ENCODE assay signal across 25 cellular contexts in genomic region chr2:234272069-234272850, GRCh38.
A peak's percentile ranks its signal among the peaks of the same experiment; 100 is the strongest.
DNase-seq lines count a peak whose midpoint lies in the region; ATAC-seq, FAIRE-seq and TF ChIP-seq lines count a peak whose summit lies in the region.
"Had no signal": no experiment of that assay in that cellular context is flagged by ENCODE, and none has a peak within 500 bp of the region (broad histone marks: within the 10 kb centered on the region; RNA-seq: fewer than 3 reads in every experiment).

No MANE protein-coding gene starts in this region.

- no peaks in the 10 kb centered on the region for H3K27me3 ChIP-seq in neural cell (ENCODE audit: insufficient read depth, low read depth, low read length)
- H3K27me3 ChIP-seq: spleen had no signal

- H3K4me1 Mint-ChIP-seq in activated T-cell treated with anti-CD3 and anti-CD28 coated beads, Interleukin-2, amount 50 U/mL, for 24 hours (ENCODE audit: low read depth), result peaks cover 60% of the 10 kb centered on the region
- peaks cover 39 to 60% (median 41%) of the 10 kb centered on the region in 3 donors for H3K4me1 Mint-ChIP-seq in T-cell
- peaks cover 47% of the 10 kb centered on the region for H3K4me1 Mint-ChIP-seq in activated naive CD8-positive, alpha-beta T cell (ENCODE audit: low read depth)
- peaks cover 4 to 12% of the 10 kb centered on the region in 2 donors for H3K4me1 Mint-ChIP-seq in stimulated activated naive B cell treated with anti-CD40 and anti-IgM and Interleukin-4, amounts not matched to agents 10 μg/mL and 1 μg/mL and 100 μg/mL, for 72 hours
- H3K4me1 Mint-ChIP-seq: B cell had no signal

- no peak for TF ChIP-seq RAD21 in neural cell (conservative IDR thresholded peaks at IDR 0.05)

- peak overlapping the region; percentile 28 for H3K4me3 Mint-ChIP-seq in activated T-cell treated with anti-CD3 and anti-CD28 coated beads, Interleukin-2, amount 50 U/mL, for 24 hours
- no peak overlapping the region for H3K4me3 Mint-ChIP-seq in T-cell
- H3K4me3 Mint-ChIP-seq in activated naive CD8-positive, alpha-beta T cell, result peak overlapping the region; percentile 6
- no peak overlapping the region for H3K4me3 Mint-ChIP-seq in stimulated activated naive B cell treated with anti-CD40 and anti-IgM and Interleukin-4, amounts not matched to agents 10 μg/mL and 1 μg/mL and 100 μg/mL, for 72 hours
- H3K4me3 Mint-ChIP-seq: B cell; stimulated activated memory B cell treated with anti-CD40 and anti-IgM and Interleukin-4, amounts not matched to agents 10 μg/mL and 1 μg/mL and 100 μg/mL, for 72 hours had no signal

- no peaks in the 10 kb centered on the region for H3K9me3 Mint-ChIP-seq in activated T-cell treated with anti-CD3 and anti-CD28 coated beads, Interleukin-2, amount 50 U/mL, for 24 hours
- H3K9me3 Mint-ChIP-seq in T-cell, result no peaks in the 10 kb centered on the region
- no peaks in the 10 kb centered on the region for H3K9me3 Mint-ChIP-seq in activated naive CD8-positive, alpha-beta T cell (ENCODE audit: low read depth)
- H3K9me3 Mint-ChIP-seq in stimulated activated naive B cell treated with anti-CD40 and anti-IgM and Interleukin-4, amounts not matched to agents 10 μg/mL and 1 μg/mL and 100 μg/mL, for 72 hours, result no peaks in the 10 kb centered on the region
- H3K9me3 Mint-ChIP-seq: stimulated activated memory B cell treated with anti-CD40 and anti-IgM and Interleukin-4, amounts not matched to agents 10 μg/mL and 1 μg/mL and 100 μg/mL, for 72 hours had no signal

- H3K27me3 Mint-ChIP-seq in activated T-cell treated with anti-CD3 and anti-CD28 coated beads, Interleukin-2, amount 50 U/mL, for 24 hours, result no peaks in the 10 kb centered on the region
- H3K27me3 Mint-ChIP-seq in T-cell, result no peaks in the 10 kb centered on the region
- H3K27me3 Mint-ChIP-seq in activated naive CD8-positive, alpha-beta T cell, result no peaks in the 10 kb centered on the region
- peaks cover 22 to 26% of the 10 kb centered on the region in 2 donors for H3K27me3 Mint-ChIP-seq in stimulated activated naive B cell treated with anti-CD40 and anti-IgM and Interleukin-4, amounts not matched to agents 10 μg/mL and 1 μg/mL and 100 μg/mL, for 72 hours

- no peak overlapping the region for H2AFZ ChIP-seq in neural cell (ENCODE audit: low read depth, low read length)

- POLR2A ChIA-PET in T-cell (lab: Charles Lee), result interaction anchor here in 1 of 2 donors (0.7 kb wide), 1 partner anchor 180 kb away, joined by 3 read pairs; no protein-coding TSS in a partner anchor

- H3K4me3 ChIP-seq in neural cell (ENCODE audit: low read length), result no peak overlapping the region
- H3K4me3 ChIP-seq: coronary artery, GM12878, spleen, thoracic aorta had no signal

- TF ChIP-seq EP300 in neural cell (conservative IDR thresholded peaks at IDR 0.05; ENCODE audit: poor library complexity, severe bottlenecking), result no peak

- H3K36me3 ChIP-seq in neural cell (ENCODE audit: insufficient read depth, low read length), result no peaks in the 10 kb centered on the region
- H3K36me3 ChIP-seq: spleen, thoracic aorta had no signal

- no peak for FAIRE-seq in HTR-8/SVneo (lab: Jason Lieb, UNC)
- FAIRE-seq: GM12878, H54 had no signal

- no peak for DNase-seq in activated T-cell treated with anti-CD3 and anti-CD28 coated beads, Interleukin-2, amount 50 U/mL, for 24 hours
- DNase-seq in activated T-cell treated with anti-CD3 and anti-CD28 coated beads for 4 hours (no peak), T-cell (no peak), HTR-8/SVneo (ENCODE audit: insufficient read length, low spot score) (no peak), nucleus accumbens (lab: John Stamatoyannopoulos, UW) (no peak)
- no peak for DNase-seq in stimulated activated naive B cell treated with anti-CD40 and anti-IgM and Interleukin-4, amounts not matched to agents 10 μg/mL and 1 μg/mL and 100 μg/mL, for 72 hours
- DNase-seq: amygdala; Calu3; foreskin melanocyte; Karpas-422; left colon; mesendoderm; NCI-H526; retina; spleen; stimulated activated CD4-positive, alpha-beta T cell treated with anti-CD3 and anti-CD28 coated beads, Interleukin-2, amount 100 ng/mL, for 48 hours had no signal

- no peaks in the 10 kb centered on the region for H3K36me3 Mint-ChIP-seq in activated T-cell treated with anti-CD3 and anti-CD28 coated beads, Interleukin-2, amount 50 U/mL, for 24 hours (ENCODE audit: low read depth)
- no peaks in the 10 kb centered on the region for H3K36me3 Mint-ChIP-seq in T-cell
- peaks cover 4% of the 10 kb centered on the region for H3K36me3 Mint-ChIP-seq in activated naive CD8-positive, alpha-beta T cell
- H3K36me3 Mint-ChIP-seq in stimulated activated naive B cell treated with anti-CD40 and anti-IgM and Interleukin-4, amounts not matched to agents 10 μg/mL and 1 μg/mL and 100 μg/mL, for 72 hours, result peaks cover 0 to 2% of the 10 kb centered on the region in 2 donors
- H3K36me3 Mint-ChIP-seq: stimulated activated memory B cell treated with anti-CD40 and anti-IgM and Interleukin-4, amounts not matched to agents 10 μg/mL and 1 μg/mL and 100 μg/mL, for 72 hours had no signal

- H3K27ac ChIP-seq in neural cell (ENCODE audit: low read length), result peak overlapping the region; percentile 49
- H3K27ac ChIP-seq: coronary artery, thoracic aorta had no signal

- ATAC-seq in T-cell (replicated peaks in 1 of 4), result no peak
- ATAC-seq in stimulated activated naive B cell treated with anti-CD40 and anti-IgM and Interleukin-4, amounts not matched to agents 10 μg/mL and 1 μg/mL and 100 μg/mL, for 72 hours (replicated peaks), result no peak
- ATAC-seq: esophagus mucosa; GM12878; left colon; stimulated activated memory B cell treated with anti-CD40 and anti-IgM and Interleukin-4, amounts not matched to agents 10 μg/mL and 1 μg/mL and 100 μg/mL, for 72 hours had no signal

- H3K9me3 ChIP-seq in neural cell (ENCODE audit: low read length), result no peaks in the 10 kb centered on the region
- H3K9me3 ChIP-seq: spleen, thoracic aorta had no signal

- no peak for TF ChIP-seq CTCF in neural cell (IDR thresholded peaks at IDR 0.05; ENCODE audit: poor library complexity, severe bottlenecking)

- no peaks in the 10 kb centered on the region for H4K20me1 ChIP-seq in neural cell (ENCODE audit: insufficient read depth)

- peak overlapping the region; percentile 45 for H3K27ac Mint-ChIP-seq in activated T-cell treated with anti-CD3 and anti-CD28 coated beads, Interleukin-2, amount 50 U/mL, for 24 hours
- peak overlapping the region; percentile 11 to 51 for H3K27ac Mint-ChIP-seq in T-cell
- H3K27ac Mint-ChIP-seq in activated naive CD8-positive, alpha-beta T cell, result peak overlapping the region; percentile 69
- H3K27ac Mint-ChIP-seq in stimulated activated naive B cell treated with anti-CD40 and anti-IgM and Interleukin-4, amounts not matched to agents 10 μg/mL and 1 μg/mL and 100 μg/mL, for 72 hours, result no peak overlapping the region
- H3K27ac Mint-ChIP-seq: B cell; stimulated activated memory B cell treated with anti-CD40 and anti-IgM and Interleukin-4, amounts not matched to agents 10 μg/mL and 1 μg/mL and 100 μg/mL, for 72 hours had no signal

- H3F3A ChIP-seq in neural cell (ENCODE audit: insufficient read depth, low read length, poor library complexity, severe bottlenecking), result no peaks in the 10 kb centered on the region

- no peaks in the 10 kb centered on the region for H3K79me2 ChIP-seq in neural cell (replicated peaks; ENCODE audit: insufficient read depth, low read length)

- CTCF ChIA-PET in T-cell (lab: Charles Lee), result no interaction called here

- H3K4me2 ChIP-seq in neural cell (ENCODE audit: low read length), result no peak overlapping the region

- H3K9me2 ChIP-seq in neural cell (ENCODE audit: insufficient read depth, low read length), result no peaks in the 10 kb centered on the region

- H3K9ac ChIP-seq in neural cell (ENCODE audit: low read length), result no peak overlapping the region

TF ChIP-seq in neural cell, 6 proteins besides CTCF, POLR2A, EP300 and RAD21:
- no peak for TF ChIP-seq POLR2AphosphoS5 (IDR thresholded peaks at IDR 0.05)
- TF ChIP-seq TAF1 (IDR thresholded peaks at IDR 0.05; ENCODE audit: low read depth), result no peak
- no peak for TF ChIP-seq SMC3 (conservative IDR thresholded peaks at IDR 0.05; ENCODE audit: poor library complexity)
- no peak for TF ChIP-seq MXI1 (conservative IDR thresholded peaks at IDR 0.05; ENCODE audit: poor library complexity, severe bottlenecking)
- no peak for TF ChIP-seq EZH2 (IDR thresholded peaks at IDR 0.05; ENCODE audit: borderline replicate concordance, insufficient read depth, low read length, poor library complexity, severe bottlenecking)
- no peak for TF ChIP-seq REST (IDR thresholded peaks at IDR 0.05; ENCODE audit: borderline replicate concordance)
TF ChIP-seq in neural cell: peak in this region for 0.

Comparison
In these comparisons a context has a peak if more than half of its experiments do, and no peak if none do; other contexts are left out.
1. H3K4me3 Mint-ChIP-seq: peak in activated T-cell treated with anti-CD3 and anti-CD28 coated beads, Interleukin-2, amount 50 U/mL, for 24 hours (single experiment) and activated naive CD8-positive, alpha-beta T cell (single experiment); none in T-cell (0 of 3) and stimulated activated naive B cell treated with anti-CD40 and anti-IgM and Interleukin-4, amounts not matched to agents 10 μg/mL and 1 μg/mL and 100 μg/mL, for 72 hours (0 of 2).